ENCODE assay signal across 10 cellular contexts in genomic region chr13:98556968-98557591, GRCh38. TPM values are rescaled to one million over a fixed set of nuclear protein-coding genes. Genes with fewer than 3 reads are reported as not detected.
A peak's percentile ranks its signal among the peaks of the same experiment; 100 is the strongest.
DNase-seq lines count a peak whose midpoint lies in the region; ATAC-seq and TF ChIP-seq lines count a peak whose summit lies in the region.
"Had no signal": no experiment of that assay in that cellular context is flagged by ENCODE, and none has a peak within 500 bp of the region (broad histone marks: within the 10 kb centered on the region; RNA-seq: fewer than 3 reads in every experiment).

No MANE protein-coding gene starts in this region.

- H3K9me3 ChIP-seq in WERI-Rb-1 (ENCODE audit: severe bottlenecking), result no peaks in the 10 kb centered on the region

- H3K4me3 ChIP-seq in WERI-Rb-1 (ENCODE audit: low read depth, low read length) (no peak overlapping the region), epithelial cell of proximal tubule (ENCODE audit: low read depth, low read length) (no peak overlapping the region), retinal pigment epithelial cell (ENCODE audit: low read length) (no peak overlapping the region)

- no peaks in the 10 kb centered on the region for H3K27me3 Mint-ChIP-seq in T-helper 1 cell treated with Interleukin-12 subunit alpha and Interleukin-12 subunit beta and Interleukin-4 antibody, amounts not matched to agents 30 μg/mL and 1 μg/mL, for 36 hours (ENCODE audit: low read depth)

- peak overlapping the region; percentile 23 for H3K27ac Mint-ChIP-seq in T-helper 1 cell treated with Interleukin-12 subunit alpha and Interleukin-12 subunit beta and Interleukin-4 antibody, amounts not matched to agents 30 μg/mL and 1 μg/mL, for 36 hours

- H3K27me3 ChIP-seq in WERI-Rb-1 (ENCODE audit: insufficient read depth, low read depth, severe bottlenecking), result no peaks in the 10 kb centered on the region

- H3K36me3 ChIP-seq in WERI-Rb-1, result peaks cover 11% of the 10 kb centered on the region

- ATAC-seq in HG03196 (IDR thresholded peaks at IDR 0.05; ENCODE audit: unreplicated experiment), result no peak

- peaks cover 65% of the 10 kb centered on the region for H3K4me1 Mint-ChIP-seq in T-helper 1 cell treated with Interleukin-12 subunit alpha and Interleukin-12 subunit beta and Interleukin-4 antibody, amounts not matched to agents 30 μg/mL and 1 μg/mL, for 36 hours (ENCODE audit: low read depth)

- H3K4me3 Mint-ChIP-seq in T-helper 1 cell treated with Interleukin-12 subunit alpha and Interleukin-12 subunit beta and Interleukin-4 antibody, amounts not matched to agents 30 μg/mL and 1 μg/mL, for 36 hours, result no peak overlapping the region

- peaks cover 33% of the 10 kb centered on the region for H3K36me3 Mint-ChIP-seq in T-helper 1 cell treated with Interleukin-12 subunit alpha and Interleukin-12 subunit beta and Interleukin-4 antibody, amounts not matched to agents 30 μg/mL and 1 μg/mL, for 36 hours (ENCODE audit: low read depth)

- H3K27ac ChIP-seq in WERI-Rb-1, result no peak overlapping the region
- H3K27ac ChIP-seq: 22Rv1 had no signal

- no peaks in the 10 kb centered on the region for H3K9me3 Mint-ChIP-seq in T-helper 1 cell treated with Interleukin-12 subunit alpha and Interleukin-12 subunit beta and Interleukin-4 antibody, amounts not matched to agents 30 μg/mL and 1 μg/mL, for 36 hours

- TF ChIP-seq CTCF in WERI-Rb-1 (IDR thresholded peaks at IDR 0.05; ENCODE audit: low read depth, low read length) (peak; percentile 67), epithelial cell of proximal tubule (conservative IDR thresholded peaks at IDR 0.05; ENCODE audit: low read depth, low read length) (peak; percentile 55), retinal pigment epithelial cell (conservative IDR thresholded peaks at IDR 0.05; ENCODE audit: low read depth, low read length) (peak; percentile 38)

- DNase-seq in T-helper 1 cell (no peak), WERI-Rb-1 (peak; percentile 43), epithelial cell of proximal tubule (ENCODE audit: low read depth) (no peak), retinal pigment epithelial cell (ENCODE audit: low read depth) (no peak), NCI-H2081 treated with DMSO at 0.1 percent for 48 hours (lab: John Stamatoyannopoulos, UW) (no peak), germinal center (ENCODE audit: low spot score) (no peak)
- DNase-seq: foreskin melanocyte had no signal

RNA-seq across cellular contexts. Expression of gene STK24, which starts 19.8 kb away (rescaled TPM):
- total RNA-seq in epithelial cell of proximal tubule, result 115 and 120 TPM in 2 replicates
